In genomic region chr14:89902876-89903275, GRCh38 we compare ENCODE assay signal across 20 cellular contexts. TPM values are rescaled to one million over a fixed set of nuclear protein-coding genes. Genes with fewer than 3 reads are reported as not detected.
DNase-seq lines count a peak whose midpoint lies in the region; ATAC-seq, FAIRE-seq and TF ChIP-seq lines count a peak whose summit lies in the region.
"Had no signal": no experiment of that assay in that cellular context is flagged by ENCODE, and none has a peak within 500 bp of the region (broad histone marks: within the 10 kb centered on the region; RNA-seq: fewer than 3 reads in every experiment).

No MANE protein-coding gene starts in this region.

- no peak overlapping the region for H3K27ac ChIP-seq in DND-41 (ENCODE audit: low read length)
- no peak overlapping the region for H3K27ac ChIP-seq in H1 (ENCODE audit: low read depth, low read length)
- no peak overlapping the region for H3K27ac ChIP-seq in upper lobe of right lung
- H3K27ac ChIP-seq: hepatocyte, KMS-11, psoas muscle, suprapubic skin had no signal

- H3K9me3 ChIP-seq in DND-41 (ENCODE audit: insufficient read depth, low read length, severe bottlenecking) (no peaks in the 10 kb centered on the region), H1 (ENCODE audit: insufficient read depth in 2 of 2, low read depth in 1 of 2, low read length in 1 of 2) (no peaks in the 10 kb centered on the region), HAP-1 (no peaks in the 10 kb centered on the region), upper lobe of right lung (no peaks in the 10 kb centered on the region)
- H3K9me3 ChIP-seq: psoas muscle, suprapubic skin had no signal

- in situ Hi-C loops in HAP-1 (cut with MboI; ENCODE audit: low sequenced_read_pairs): loop anchor here (25.0 kb wide), 2 partner anchors 491 to 716 kb away; partner anchors contain the start of gene FOXN3

- no peak overlapping the region for H3K56ac ChIP-seq in H1 (replicated peaks; ENCODE audit: insufficient read length, low read depth, low read length)

- H2BK15ac ChIP-seq in H1 (ENCODE audit: low read length): no peak overlapping the region

- CTCF ChIA-PET in H1 (lab: Charles Lee; ENCODE audit: partially characterized antibody) (interaction anchor here (1.0 kb wide), 1 partner anchor 124 kb away, joined by 3 read pairs; no protein-coding TSS in a partner anchor), WTC11 (lab: Charles Lee) (interaction anchor here (0.6 to 1.0 kb wide), 2 partner anchors 36 to 123 kb away, joined by 3 read pairs; no protein-coding TSS in a partner anchor)

- no peaks in the 10 kb centered on the region for H3K9me3 Mint-ChIP-seq in WTC11

- no peak for TF ChIP-seq EP300 in H1 (IDR thresholded peaks at IDR 0.05; ENCODE audit: borderline replicate concordance in 1 of 2, low read depth in 2 of 2, low read length in 2 of 2)

- no peaks in the 10 kb centered on the region for H3K27me3 Mint-ChIP-seq in WTC11 (ENCODE audit: low read depth)

- no peaks in the 10 kb centered on the region for H3K36me3 Mint-ChIP-seq in WTC11

- DNase-seq in AG10803 (ENCODE audit: low read depth) (peak; percentile 34), DND-41 (no peak), NCI-H748 treated with DMSO at 0.1 percent for 48 hours (lab: John Stamatoyannopoulos, UW) (peak; percentile 22), H1 (ENCODE audit: low read depth in 1 of 2, low spot score in 2 of 2) (no peak), HAP-1 (ENCODE audit: low spot score in 2 of 2) (no peak), WTC11 (ENCODE audit: low spot score) (no peak), upper lobe of right lung (no peak)
- no peak for DNase-seq in activated CD8-positive, alpha-beta memory T cell treated with anti-CD3 and anti-CD28 coated beads, Interleukin-2, amount 50 U/mL, for 48 hours
- DNase-seq: activated CD4-positive, CD25-positive, alpha-beta regulatory T cell; amygdala; cerebellar nuclear complex; NCI-H446; psoas muscle; Right ventricle myocardium superior; stimulated activated CD8-positive, alpha-beta memory T cell treated with anti-CD3 and anti-CD28 coated beads, Interleukin-4, amount 100 ng/mL, for 48 hours had no signal

- peak; percentile 7 for FAIRE-seq in H1 (lab: Jason Lieb, UNC)
- FAIRE-seq: D721Med, keratinocyte had no signal

- no peak overlapping the region for H4K5ac ChIP-seq in H1 (ENCODE audit: insufficient read length, low read depth, low read length)

- no peaks in the 10 kb centered on the region; the same call in 1 of the 2 replicates for H3K23me2 ChIP-seq in H1 (ENCODE audit: low read depth, low read length)

- H3K27ac Mint-ChIP-seq in WTC11: no peak overlapping the region

- H3K4me3 ChIP-seq in AG10803 (ENCODE audit: low read length) (no peak overlapping the region), DND-41 (ENCODE audit: low read depth in 1 of 2, low read length in 2 of 2) (no peak overlapping the region), H1 (ENCODE audit: extremely low read depth in 1 of 4, insufficient read depth in 2 of 4, low read depth in 3 of 4, low read length in 4 of 4) (no peak overlapping the region), HAP-1 (no peak overlapping the region), upper lobe of right lung (no peak overlapping the region)
- H3K4me3 ChIP-seq: hepatocyte, psoas muscle, suprapubic skin had no signal

- H3K4me1 Mint-ChIP-seq in WTC11: peaks cover 18% of the 10 kb centered on the region

- TF ChIP-seq CTCF in AG10803 (conservative IDR thresholded peaks at IDR 0.05; ENCODE audit: low read length) (no peak), DND-41 (IDR thresholded peaks at IDR 0.05; ENCODE audit: borderline replicate concordance, extremely low read depth, low read length, poor library complexity, severe bottlenecking) (no peak), H1 (IDR thresholded peaks at IDR 0.05; ENCODE audit: control extremely low read depth in 1 of 3, insufficient read depth in 1 of 3, low read depth in 1 of 3, low read length in 3 of 3) (no peak), WTC11 (IDR thresholded peaks at IDR 0.05) (no peak), upper lobe of right lung (IDR thresholded peaks at IDR 0.05) (no peak)

- H3K9ac ChIP-seq in DND-41 (ENCODE audit: low read depth, low read length) (no peak overlapping the region), H1 (replicated peaks in 1 of 4; ENCODE audit: extremely low read depth in 1 of 4, low read depth in 3 of 4, low read length in 3 of 4) (no peak overlapping the region)
- H3K9ac ChIP-seq: KMS-11 had no signal

- intact Hi-C loops in upper lobe of right lung (cut with DNase I): no loop called here

- no peaks in the 10 kb centered on the region for H3K36me3 ChIP-seq in DND-41 (ENCODE audit: insufficient read depth, low read length)
- no peaks in the 10 kb centered on the region for H3K36me3 ChIP-seq in H1 (ENCODE audit: control insufficient read depth in 2 of 4, insufficient read depth in 4 of 4, low read length in 3 of 4)
- no peaks in the 10 kb centered on the region for H3K36me3 ChIP-seq in HAP-1 (replicated peaks)
- no peaks in the 10 kb centered on the region for H3K36me3 ChIP-seq in upper lobe of right lung
- H3K36me3 ChIP-seq: suprapubic skin had no signal

- no peaks in the 10 kb centered on the region for H4K20me1 ChIP-seq in DND-41 (ENCODE audit: insufficient read depth, low read length)
- H4K20me1 ChIP-seq in H1 (replicated peaks in 1 of 2; ENCODE audit: control insufficient read depth in 1 of 2, insufficient read depth in 2 of 2, low read length in 2 of 2): no peaks in the 10 kb centered on the region

- POLR2A ChIA-PET in H1 (lab: Charles Lee; ENCODE audit: partially characterized antibody) (no interaction called here), WTC11 (lab: Charles Lee) (no interaction called here)

- H2BK120ac ChIP-seq in H1 (replicated peaks; ENCODE audit: low read depth, low read length): no peak overlapping the region

- no peaks in the 10 kb centered on the region for H3K79me1 ChIP-seq in H1 (ENCODE audit: low read depth, low read length)

- no peak overlapping the region for H4K8ac ChIP-seq in H1 (ENCODE audit: extremely low read depth, insufficient read depth, low read length)

- no peaks in the 10 kb centered on the region for H3K27me3 ChIP-seq in DND-41 (ENCODE audit: insufficient read depth, low read length, poor library complexity)
- no peaks in the 10 kb centered on the region for H3K27me3 ChIP-seq in H1 (replicated peaks in 1 of 4; ENCODE audit: control insufficient read depth in 3 of 4, extremely low read depth in 1 of 4, insufficient read depth in 3 of 4, low read length in 3 of 4)
- no peaks in the 10 kb centered on the region for H3K27me3 ChIP-seq in HAP-1 (ENCODE audit: low read depth)
- no peaks in the 10 kb centered on the region for H3K27me3 ChIP-seq in upper lobe of right lung
- H3K27me3 ChIP-seq: hepatocyte, suprapubic skin had no signal

- H3K14ac ChIP-seq in H1 (ENCODE audit: insufficient read length): no peak overlapping the region

- no peak for TF ChIP-seq POLR2A in H1 (IDR thresholded peaks at IDR 0.05; ENCODE audit: control extremely low read depth in 1 of 2, low read depth in 2 of 2, low read length in 2 of 2)

- ATAC-seq in DND-41 (ENCODE audit: insufficient read depth, low read depth) (no peak), WTC11 (no peak), upper lobe of right lung (no peak)
- ATAC-seq: psoas muscle had no signal

- H2AFZ ChIP-seq in DND-41 (ENCODE audit: low read depth, low read length): no peak overlapping the region
- H2AFZ ChIP-seq in H1 (ENCODE audit: low read length): no peak overlapping the region
- H2AFZ ChIP-seq: hepatocyte had no signal

- H3K23ac ChIP-seq in H1 (ENCODE audit: insufficient read length): no peak overlapping the region

- H2BK5ac ChIP-seq in H1 (ENCODE audit: low read depth, low read length): no peak overlapping the region

- H2BK20ac ChIP-seq in H1 (ENCODE audit: low read length): no peak overlapping the region

- no peak overlapping the region for H2AK5ac ChIP-seq in H1 (ENCODE audit: low read depth, low read length)

- peak overlapping the region; percentile 43 for H3K4me2 ChIP-seq in DND-41 (ENCODE audit: insufficient read depth, low read length)
- H3K4me2 ChIP-seq in H1 (ENCODE audit: insufficient read depth in 1 of 2, low read depth in 2 of 2, low read length in 2 of 2): no peak overlapping the region
- H3K4me2 ChIP-seq: hepatocyte, KMS-11 had no signal

- H3K18ac ChIP-seq in H1 (ENCODE audit: extremely low read depth, low read length): no peak overlapping the region

- 87% methylated on average over 4 of the region's 4 CpGs; no CpG with 5 or more reads in 1 of the 2 experiments for WGBS in H1 (ENCODE audit: extremely low coverage in 1 of 2, insufficient coverage in 1 of 2, insufficient read length in 1 of 2, insufficient replicate concordance in 2 of 2, low coverage in 1 of 2, low lambda C conversion rate in 2 of 2, missing lambda C conversion rate in 1 of 2), 2 experiments

- H2BK12ac ChIP-seq in H1 (ENCODE audit: low read depth, low read length): no peak overlapping the region

- no peaks in the 10 kb centered on the region for H3K79me2 ChIP-seq in DND-41 (ENCODE audit: insufficient read depth, low read length)
- no peaks in the 10 kb centered on the region for H3K79me2 ChIP-seq in H1 (ENCODE audit: control insufficient read depth in 1 of 2, insufficient read depth in 2 of 2, low read length in 2 of 2)
- H3K79me2 ChIP-seq: hepatocyte had no signal

- H3K4me1 ChIP-seq in DND-41 (ENCODE audit: insufficient read depth, low read length): peaks cover 19% of the 10 kb centered on the region
- no peaks in the 10 kb centered on the region for H3K4me1 ChIP-seq in H1 (replicated peaks in 1 of 4; ENCODE audit: control insufficient read depth in 3 of 4, insufficient read depth in 4 of 4, low read length in 3 of 4)
- no peaks in the 10 kb centered on the region; the same call in none of the 2 replicates for H3K4me1 ChIP-seq in HAP-1
- H3K4me1 ChIP-seq in upper lobe of right lung: no peaks in the 10 kb centered on the region

- TF ChIP-seq RAD21 in H1 (IDR thresholded peaks at IDR 0.05 in 1 of 2, conservative IDR thresholded peaks at IDR 0.05 in 1 of 2; ENCODE audit: low read depth in 2 of 2, low read length in 2 of 2): no peak

- no peak overlapping the region for H3K4me3 Mint-ChIP-seq in WTC11

- no peak overlapping the region for H4K91ac ChIP-seq in H1 (replicated peaks; ENCODE audit: insufficient read length, low read length)

- no peak overlapping the region for H3K4ac ChIP-seq in H1 (replicated peaks; ENCODE audit: insufficient read length, low read depth, low read length)

RNA-seq across cellular contexts. Expression of gene EFCAB11, which starts 51.7 kb away (rescaled TPM):
- 12.8 and 15.4 TPM in 2 replicates for total RNA-seq in H1 (2021; fragmentation: NEBNext Ultra II Directional; extraction: Animal tissue kit (Norgen Biotek cat#: 25700))
- 4.6 and 6.8 TPM in 2 replicates for polyA plus RNA-seq in H1 (2011; rRNA removed)
- 11.2 TPM for polyA plus RNA-seq in H1 (2011; cell fraction: cytosol; rRNA removed)
- polyA plus RNA-seq in H1 (2011; cell fraction: nucleus; rRNA removed): 3.4 TPM
- 12.7 to 16.4 TPM (median 13.6 TPM) in 4 replicates for polyA plus RNA-seq in H1 (2012, experiment 1 of 2)
- polyA plus RNA-seq in H1 (2012, experiment 2 of 2): 4.0 TPM
- 8.0 TPM for polyA plus RNA-seq in H1 (2013, experiment 1 of 2)
- 9.4 TPM for polyA plus RNA-seq in H1 (2013, experiment 2 of 2)
- polyA minus RNA-seq in H1 (2011; rRNA and poly(A)+ RNA removed): 4.3 and 5.3 TPM in 2 replicates
- polyA minus RNA-seq in H1 (2011; cell fraction: cytosol; rRNA and poly(A)+ RNA removed): 3.2 TPM
- 9.1 TPM for polyA minus RNA-seq in H1 (2011; cell fraction: nucleus; rRNA and poly(A)+ RNA removed)
- total RNA-seq in WTC11 (2021): 15.5 to 18.8 TPM (median 18.0 TPM) in 3 replicates
- 4.0 TPM for total RNA-seq in upper lobe of right lung

RNA-seq across cellular contexts. Expression of gene TDP1, which starts 52.9 kb away (rescaled TPM):
- 58.1 and 69.9 TPM in 2 replicates for total RNA-seq in H1 (2021; fragmentation: NEBNext Ultra II Directional; extraction: Animal tissue kit (Norgen Biotek cat#: 25700))
- 26.8 and 32.2 TPM in 2 replicates for polyA plus RNA-seq in H1 (2011; rRNA removed)
- polyA plus RNA-seq in H1 (2011; cell fraction: cytosol; rRNA removed): 40.9 TPM
- 31.4 TPM for polyA plus RNA-seq in H1 (2011; cell fraction: nucleus; rRNA removed)
- polyA plus RNA-seq in H1 (2012, experiment 1 of 2): 35.0 to 42.4 TPM (median 38.0 TPM) in 4 replicates
- 18.7 TPM for polyA plus RNA-seq in H1 (2012, experiment 2 of 2)
- 31.4 TPM for polyA plus RNA-seq in H1 (2013, experiment 1 of 2)
- polyA plus RNA-seq in H1 (2013, experiment 2 of 2): 31.5 TPM
- 58.6 and 67.4 TPM in 2 replicates for polyA minus RNA-seq in H1 (2011; rRNA and poly(A)+ RNA removed)
- polyA minus RNA-seq in H1 (2011; cell fraction: cytosol; rRNA and poly(A)+ RNA removed): 26.8 TPM
- polyA minus RNA-seq in H1 (2011; cell fraction: nucleus; rRNA and poly(A)+ RNA removed): 47.9 TPM
- total RNA-seq in WTC11 (2021) (54.2 to 59.8 TPM (median 57.3 TPM) in 3 replicates), upper lobe of right lung (6.5 TPM)

Comparison
In these comparisons a context has a peak if more than half of its experiments do, and no peak if none do; other contexts are left out.
1. DNase-seq: peak in AG10803 (single experiment) and NCI-H748 treated with DMSO at 0.1 percent for 48 hours (single experiment); none in DND-41 (single experiment), H1 (0 of 2), HAP-1 (0 of 2), WTC11 (single experiment), upper lobe of right lung (single experiment) and activated CD8-positive, alpha-beta memory T cell treated with anti-CD3 and anti-CD28 coated beads, Interleukin-2, amount 50 U/mL, for 48 hours (single experiment).